ENCODE assay signal across 8 cellular contexts in genomic region chr5:172443441-172444109, GRCh38. TPM values are rescaled to one million over a fixed set of nuclear protein-coding genes. Genes with fewer than 3 reads are reported as not detected.
DNase-seq lines count a peak whose midpoint lies in the region; ATAC-seq and TF ChIP-seq lines count a peak whose summit lies in the region.

No MANE protein-coding gene starts in this region.

- no peaks in the 10 kb centered on the region for H3K9me3 ChIP-seq in WERI-Rb-1 (ENCODE audit: severe bottlenecking)
- no peaks in the 10 kb centered on the region for H3K9me3 ChIP-seq in neuronal stem cell (replicated peaks in 1 of 2; ENCODE audit: control insufficient read depth in 2 of 2, insufficient read depth in 1 of 2, low read depth in 1 of 2, low read length in 2 of 2)
- no peaks in the 10 kb centered on the region for H3K9me3 ChIP-seq in thyroid gland
- no peaks in the 10 kb centered on the region for H3K9me3 ChIP-seq in T-helper 17 cell (ENCODE audit: control insufficient read depth, low read length, poor library complexity, severe bottlenecking)

- no peak overlapping the region for H4K8ac ChIP-seq in neuronal stem cell (ENCODE audit: low read depth, low read length)

- H3K4me3 Mint-ChIP-seq in T-helper 17 cell, result no peak overlapping the region

- DNase-seq in NK-92 treated with Interleukin-12 subunit alpha and Interleukin-12 subunit beta, amount 100 ng/mL, for 24 hours (lab: John Stamatoyannopoulos, UW), result peak; percentile 72
- DNase-seq in NK-92 (lab: John Stamatoyannopoulos, UW; ENCODE audit: unreplicated experiment), result no peak
- peak; percentile 91 for DNase-seq in WERI-Rb-1
- peak; percentile 79 for DNase-seq in epidermal melanocyte (ENCODE audit: insufficient read length, low spot score)
- no peak for DNase-seq in neuronal stem cell (ENCODE audit: low spot score)
- peak; percentile 53 to 66 for DNase-seq in thyroid gland
- no peak for DNase-seq in T-helper 17 cell

- peak overlapping the region; percentile 57 for H3K27ac ChIP-seq in WERI-Rb-1
- no peak overlapping the region for H3K27ac ChIP-seq in neuronal stem cell (replicated peaks; ENCODE audit: low read length)
- H3K27ac ChIP-seq in thyroid gland, result peak overlapping the region; percentile 48 to 69 (median 68)

- TF ChIP-seq CTCF in WERI-Rb-1 (IDR thresholded peaks at IDR 0.05; ENCODE audit: low read depth, low read length) (no peak), thyroid gland (IDR thresholded peaks at IDR 0.05) (no peak)

- H3K18ac ChIP-seq in neuronal stem cell (ENCODE audit: low read length), result peak overlapping the region; percentile 19

- intact Hi-C loops in thyroid gland (cut with DNase I), result no loop called here

- H3K4me1 ChIP-seq in neuronal stem cell (ENCODE audit: control insufficient read depth in 2 of 2, insufficient read depth in 1 of 2, low read depth in 1 of 2, low read length in 2 of 2), result peaks cover 1 to 8% of the 10 kb centered on the region in 2 donors
- H3K4me1 ChIP-seq in thyroid gland, result peaks cover 38 to 56% of the 10 kb centered on the region in 2 donors

- H3K4me1 Mint-ChIP-seq in T-helper 17 cell, result peaks cover 5% of the 10 kb centered on the region

- H3K27ac Mint-ChIP-seq in T-helper 17 cell, result no peak overlapping the region

- no peaks in the 10 kb centered on the region for H3K36me3 ChIP-seq in WERI-Rb-1
- H3K36me3 ChIP-seq in neuronal stem cell (replicated peaks in 1 of 2; ENCODE audit: control insufficient read depth in 2 of 2, insufficient read depth in 2 of 2, low read length in 2 of 2), result peaks cover 0 to 46% of the 10 kb centered on the region in 2 donors
- no peaks in the 10 kb centered on the region for H3K36me3 ChIP-seq in thyroid gland

- H2BK120ac ChIP-seq in neuronal stem cell (ENCODE audit: low read depth, low read length), result no peak overlapping the region

- H2BK15ac ChIP-seq in neuronal stem cell (ENCODE audit: low read length), result no peak overlapping the region

- peaks cover 32% of the 10 kb centered on the region for H3K79me1 ChIP-seq in neuronal stem cell (ENCODE audit: low read depth, low read length)

- no peak overlapping the region for H3K4me2 ChIP-seq in neuronal stem cell (ENCODE audit: insufficient read depth, low read length, poor library complexity, severe bottlenecking)

- no peak overlapping the region for H3K23ac ChIP-seq in neuronal stem cell (ENCODE audit: low read depth, low read length, poor library complexity)

- H3K27me3 ChIP-seq in WERI-Rb-1 (ENCODE audit: insufficient read depth, low read depth, severe bottlenecking), result no peaks in the 10 kb centered on the region
- no peaks in the 10 kb centered on the region for H3K27me3 ChIP-seq in neuronal stem cell (ENCODE audit: control insufficient read depth in 3 of 3, insufficient read depth in 3 of 3, low read depth in 1 of 3, low read length in 3 of 3)
- no peaks in the 10 kb centered on the region for H3K27me3 ChIP-seq in thyroid gland

- no peak overlapping the region for H4K91ac ChIP-seq in neuronal stem cell (ENCODE audit: low read depth, low read length, poor library complexity)

- ATAC-seq in GM21737 (IDR thresholded peaks at IDR 0.05; ENCODE audit: unreplicated experiment), result no peak
- no peak for ATAC-seq in T-helper 17 cell

- no CpG with 5 or more reads among the region's 10 CpGs for WGBS in neuronal stem cell (ENCODE audit: extremely low coverage in 2 of 2, insufficient read length in 2 of 2, insufficient replicate concordance in 1 of 2), 2 donors
- 34 to 74% methylated on average over 10 of the region's 10 CpGs for WGBS in thyroid gland, 2 donors

- H2AK5ac ChIP-seq in neuronal stem cell (ENCODE audit: low read depth, low read length), result peak overlapping the region; percentile 31

- no peak overlapping the region for H2AFZ ChIP-seq in neuronal stem cell (ENCODE audit: low read length)

- no peak for TF ChIP-seq POLR2A in thyroid gland (IDR thresholded peaks at IDR 0.05)

- H3K4me3 ChIP-seq in WERI-Rb-1 (ENCODE audit: low read depth, low read length) (no peak overlapping the region), neuronal stem cell (ENCODE audit: low read length in 2 of 2) (no peak overlapping the region), thyroid gland (replicated peaks in 1 of 3) (no peak overlapping the region)

- H2BK12ac ChIP-seq in neuronal stem cell (ENCODE audit: low read length), result no peak overlapping the region

- no peak overlapping the region for H3K9ac ChIP-seq in neuronal stem cell (ENCODE audit: low read depth, low read length, poor library complexity)

- H3K4ac ChIP-seq in neuronal stem cell (ENCODE audit: low read length), result no peak overlapping the region

- H2BK5ac ChIP-seq in neuronal stem cell (ENCODE audit: low read length), result peak overlapping the region; percentile 27

- no peak overlapping the region for H3K14ac ChIP-seq in neuronal stem cell (ENCODE audit: low read length)

- peaks cover 3% of the 10 kb centered on the region for H3K36me3 Mint-ChIP-seq in T-helper 17 cell (ENCODE audit: low read depth)

- peaks cover 43% of the 10 kb centered on the region for H3K27me3 Mint-ChIP-seq in T-helper 17 cell

RNA-seq across cellular contexts. Expression of gene SH3PXD2B, which starts 10.8 kb away (rescaled TPM):
- polyA plus RNA-seq in neuronal stem cell (2013, experiment 1 of 2), result 24.7 TPM
- 25.6 TPM for polyA plus RNA-seq in neuronal stem cell (2013, experiment 2 of 2)
- total RNA-seq in thyroid gland, result 10 to 100 TPM; 13.7 to 27.1 (median 21.1) TPM
- total RNA-seq in T-helper 17 cell, result under 1 TPM; 0.12 to 0.21 TPM

Comparison
In these comparisons a context has a peak if more than half of its experiments do, and no peak if none do; other contexts are left out.
1. DNase-seq: peak in NK-92 treated with Interleukin-12 subunit alpha and Interleukin-12 subunit beta, amount 100 ng/mL, for 24 hours (single experiment), WERI-Rb-1 (single experiment), epidermal melanocyte (single experiment) and thyroid gland (2 of 2); none in NK-92 (single experiment), neuronal stem cell (single experiment) and T-helper 17 cell (0 of 3).
2. RNA of gene SH3PXD2B, which starts 10.8 kb away (total RNA-seq): 13.7 to 27.1 TPM in thyroid gland; 0.12 to 0.21 TPM in T-helper 17 cell; every median in the first group is over 10 times any median in the second.